In genomic region chr4:123606946-123607542, GRCh38 we compare ENCODE assay signal across 12 cellular contexts.
A peak's percentile ranks its signal among the peaks of the same experiment; 100 is the strongest.
DNase-seq lines count a peak whose midpoint lies in the region; ATAC-seq lines count a peak whose summit lies in the region.
"Had no signal": no experiment of that assay in that cellular context is flagged by ENCODE, and none has a peak within 500 bp of the region (broad histone marks: within the 10 kb centered on the region; RNA-seq: fewer than 3 reads in every experiment).

No MANE protein-coding gene starts in this region.

- peak; percentile 88 for DNase-seq in MV-4-11 (lab: John Stamatoyannopoulos, UW)
- no peak for DNase-seq in neuronal stem cell (ENCODE audit: low spot score)
- no peak for DNase-seq in iPS-NIHi7 (ENCODE audit: extremely low spot score)
- no peak for DNase-seq in NCI-H1694 treated with DMSO at 0.1 percent for 48 hours (lab: John Stamatoyannopoulos, UW)
- no peak for DNase-seq in NCI-H1048 (lab: John Stamatoyannopoulos, UW)
- DNase-seq in kidney tubule cell (ENCODE audit: low spot score), result no peak
- DNase-seq: activated CD4-positive, alpha-beta T cell treated with anti-CD3 and anti-CD28 coated beads for 36 hours; aorta; kidney glomerular epithelial cell; psoas muscle had no signal

- H4K91ac ChIP-seq in neuronal stem cell (ENCODE audit: low read depth, low read length, poor library complexity), result no peak overlapping the region

- no peak overlapping the region for H2BK15ac ChIP-seq in neuronal stem cell (ENCODE audit: low read length)

- no peak overlapping the region for H4K8ac ChIP-seq in neuronal stem cell (ENCODE audit: low read depth, low read length)

- no peak overlapping the region for H2AK5ac ChIP-seq in neuronal stem cell (ENCODE audit: low read depth, low read length)

- peak; percentile 49 for ATAC-seq in GM19035 (IDR thresholded peaks at IDR 0.05; ENCODE audit: unreplicated experiment)
- peak; percentile 56 for ATAC-seq in HG02763 (IDR thresholded peaks at IDR 0.05; ENCODE audit: unreplicated experiment)
- ATAC-seq: activated CD4-positive, alpha-beta T cell treated with anti-CD3 and anti-CD28 coated beads for 36 hours; psoas muscle had no signal

- no peaks in the 10 kb centered on the region for H3K4me1 ChIP-seq in neuronal stem cell (ENCODE audit: control insufficient read depth in 2 of 2, insufficient read depth in 1 of 2, low read depth in 1 of 2, low read length in 2 of 2)
- H3K4me1 ChIP-seq: psoas muscle had no signal

- peak overlapping the region; percentile 21 for H2AFZ ChIP-seq in neuronal stem cell (ENCODE audit: low read length)

- no peak overlapping the region for H3K4me2 ChIP-seq in neuronal stem cell (ENCODE audit: insufficient read depth, low read length, poor library complexity, severe bottlenecking)

- no peaks in the 10 kb centered on the region for H3K36me3 ChIP-seq in neuronal stem cell (replicated peaks in 1 of 2; ENCODE audit: control insufficient read depth in 2 of 2, insufficient read depth in 2 of 2, low read length in 2 of 2)

- no peak overlapping the region for H3K18ac ChIP-seq in neuronal stem cell (ENCODE audit: low read length)

- no peak overlapping the region for H2BK12ac ChIP-seq in neuronal stem cell (ENCODE audit: low read length)

- no peak overlapping the region for H3K4ac ChIP-seq in neuronal stem cell (ENCODE audit: low read length)

- WGBS in neuronal stem cell (ENCODE audit: extremely low coverage in 2 of 2, insufficient read length in 2 of 2, insufficient replicate concordance in 1 of 2), 2 donors, result no CpG with 5 or more reads among the region's 3 CpGs

- peaks cover 0 to 4% of the 10 kb centered on the region in 2 donors for H3K9me3 ChIP-seq in neuronal stem cell (replicated peaks in 1 of 2; ENCODE audit: control insufficient read depth in 2 of 2, insufficient read depth in 1 of 2, low read depth in 1 of 2, low read length in 2 of 2)
- H3K9me3 ChIP-seq: psoas muscle had no signal

- no peak overlapping the region for H3K27ac ChIP-seq in neuronal stem cell (replicated peaks; ENCODE audit: low read length)
- H3K27ac ChIP-seq: psoas muscle had no signal

- H3K23ac ChIP-seq in neuronal stem cell (ENCODE audit: low read depth, low read length, poor library complexity), result no peak overlapping the region

- no peaks in the 10 kb centered on the region for H3K79me1 ChIP-seq in neuronal stem cell (ENCODE audit: low read depth, low read length)

- H3K9ac ChIP-seq in neuronal stem cell (ENCODE audit: low read depth, low read length, poor library complexity), result no peak overlapping the region

- H3K4me3 ChIP-seq in neuronal stem cell (ENCODE audit: low read length in 2 of 2), result no peak overlapping the region
- H3K4me3 ChIP-seq: psoas muscle had no signal

- no peak overlapping the region for H3K14ac ChIP-seq in neuronal stem cell (ENCODE audit: low read length)

- no peaks in the 10 kb centered on the region for H3K27me3 ChIP-seq in neuronal stem cell (ENCODE audit: control insufficient read depth in 3 of 3, insufficient read depth in 3 of 3, low read depth in 1 of 3, low read length in 3 of 3)

- H2BK120ac ChIP-seq in neuronal stem cell (ENCODE audit: low read depth, low read length), result no peak overlapping the region

- H2BK5ac ChIP-seq in neuronal stem cell (ENCODE audit: low read length), result no peak overlapping the region
